1 cellular context compared by ENCODE assay signal in the genomic region with DNA sequence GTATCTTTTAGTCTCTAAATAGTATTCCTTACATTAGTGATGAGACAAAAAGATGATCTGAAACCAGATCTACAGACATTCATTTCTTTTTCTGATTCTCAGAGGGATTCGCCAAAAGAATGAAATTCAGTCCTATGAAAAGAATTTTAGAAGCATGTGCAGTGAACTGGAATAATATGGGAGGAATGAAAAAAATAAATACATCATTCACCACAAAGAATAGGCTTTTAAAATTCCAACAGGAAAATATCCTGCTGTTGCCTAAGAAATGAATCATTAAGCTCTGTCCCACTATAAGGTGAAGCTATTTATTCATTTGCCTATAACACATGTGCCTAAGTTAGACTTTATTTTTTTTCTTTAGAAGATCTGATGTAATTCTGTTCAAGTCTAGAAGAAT.
TF ChIP-seq lines count a peak whose summit lies in the region.

No MANE protein-coding gene starts in this region.

TF ChIP-seq in A549, 52 proteins besides CTCF, POLR2A, EP300 and RAD21 (continued from another document):
- TF ChIP-seq, protein P1, sequence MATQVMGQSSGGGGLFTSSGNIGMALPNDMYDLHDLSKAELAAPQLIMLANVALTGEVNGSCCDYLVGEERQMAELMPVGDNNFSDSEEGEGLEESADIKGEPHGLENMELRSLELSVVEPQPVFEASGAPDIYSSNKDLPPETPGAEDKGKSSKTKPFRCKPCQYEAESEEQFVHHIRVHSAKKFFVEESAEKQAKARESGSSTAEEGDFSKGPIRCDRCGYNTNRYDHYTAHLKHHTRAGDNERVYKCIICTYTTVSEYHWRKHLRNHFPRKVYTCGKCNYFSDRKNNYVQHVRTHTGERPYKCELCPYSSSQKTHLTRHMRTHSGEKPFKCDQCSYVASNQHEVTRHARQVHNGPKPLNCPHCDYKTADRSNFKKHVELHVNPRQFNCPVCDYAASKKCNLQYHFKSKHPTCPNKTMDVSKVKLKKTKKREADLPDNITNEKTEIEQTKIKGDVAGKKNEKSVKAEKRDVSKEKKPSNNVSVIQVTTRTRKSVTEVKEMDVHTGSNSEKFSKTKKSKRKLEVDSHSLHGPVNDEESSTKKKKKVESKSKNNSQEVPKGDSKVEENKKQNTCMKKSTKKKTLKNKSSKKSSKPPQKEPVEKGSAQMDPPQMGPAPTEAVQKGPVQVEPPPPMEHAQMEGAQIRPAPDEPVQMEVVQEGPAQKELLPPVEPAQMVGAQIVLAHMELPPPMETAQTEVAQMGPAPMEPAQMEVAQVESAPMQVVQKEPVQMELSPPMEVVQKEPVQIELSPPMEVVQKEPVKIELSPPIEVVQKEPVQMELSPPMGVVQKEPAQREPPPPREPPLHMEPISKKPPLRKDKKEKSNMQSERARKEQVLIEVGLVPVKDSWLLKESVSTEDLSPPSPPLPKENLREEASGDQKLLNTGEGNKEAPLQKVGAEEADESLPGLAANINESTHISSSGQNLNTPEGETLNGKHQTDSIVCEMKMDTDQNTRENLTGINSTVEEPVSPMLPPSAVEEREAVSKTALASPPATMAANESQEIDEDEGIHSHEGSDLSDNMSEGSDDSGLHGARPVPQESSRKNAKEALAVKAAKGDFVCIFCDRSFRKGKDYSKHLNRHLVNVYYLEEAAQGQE (IDR thresholded peaks at IDR 0.05): no peak
- peak in 1 of 2 experiments; percentile 51; a peak in 1 of 4 replicates for TF ChIP-seq CEBPB (IDR thresholded peaks at IDR 0.05)
- TF ChIP-seq FOSL2 (IDR thresholded peaks at IDR 0.05): 0 out of 2 replicates have a peak, but pooled peaks have one; percentile 9
- 0 out of 2 replicates have a peak, but pooled peaks have one; percentile 20 for TF ChIP-seq FOSL2 (CRISPR knock-in tag; IDR thresholded peaks at IDR 0.05)
- no peak for TF ChIP-seq GATA3 (IDR thresholded peaks at IDR 0.05; ENCODE audit: borderline replicate concordance)
